ENCODE assay signal across 16 cellular contexts in genomic region chr3:59327324-59327939, GRCh38.
DNase-seq lines count a peak whose midpoint lies in the region; ATAC-seq and TF ChIP-seq lines count a peak whose summit lies in the region.
"Had no signal": no experiment of that assay in that cellular context is flagged by ENCODE, and none has a peak within 500 bp of the region (broad histone marks: within the 10 kb centered on the region; RNA-seq: fewer than 3 reads in every experiment).

No MANE protein-coding gene starts in this region.

- H3K79me2 ChIP-seq in PC-3 (ENCODE audit: low read length): no peaks in the 10 kb centered on the region

- no peaks in the 10 kb centered on the region for H3K36me3 Mint-ChIP-seq in Caco-2 (ENCODE audit: insufficient read depth, unreplicated experiment)
- H3K36me3 Mint-ChIP-seq: naive thymus-derived CD8-positive, alpha-beta T cell had no signal

- H3K27ac Mint-ChIP-seq in Caco-2 (ENCODE audit: unreplicated experiment): no peak overlapping the region
- H3K27ac Mint-ChIP-seq: naive thymus-derived CD8-positive, alpha-beta T cell had no signal

- no peak overlapping the region for H3K4me2 ChIP-seq in PC-3 (ENCODE audit: low read length)
- no peak overlapping the region for H3K4me2 ChIP-seq in neuronal stem cell (ENCODE audit: insufficient read depth, low read length, poor library complexity, severe bottlenecking)

- POLR2A ChIA-PET in PC-3 (lab: Charles Lee; ENCODE audit: unreplicated experiment) (no interaction called here), Caco-2 (lab: Charles Lee) (interaction anchor here (0.6 kb wide), 1 partner anchor 52 kb away, joined by 3 read pairs; no protein-coding TSS in a partner anchor)

- no peak overlapping the region for H3K27ac ChIP-seq in PC-3 (ENCODE audit: low read length)
- H3K27ac ChIP-seq in neuronal stem cell (replicated peaks; ENCODE audit: low read length): peak overlapping the region; percentile 78
- H3K27ac ChIP-seq: gastroesophageal sphincter, HL-60 had no signal

- H2BK120ac ChIP-seq in neuronal stem cell (ENCODE audit: low read depth, low read length): no peak overlapping the region

- no peak overlapping the region for H2BK12ac ChIP-seq in neuronal stem cell (ENCODE audit: low read length)

- TF ChIP-seq CTCF in PC-3 (conservative IDR thresholded peaks at IDR 0.05; ENCODE audit: low read depth, low read length): no peak
- TF ChIP-seq CTCF in epithelial cell of esophagus (IDR thresholded peaks at IDR 0.05; ENCODE audit: insufficient read depth, low read depth, low read length, missing control alignments): no peak
- TF ChIP-seq CTCF in Caco-2 (IDR thresholded peaks at IDR 0.05; ENCODE audit: insufficient read depth in 1 of 2, low read depth in 1 of 2, low read length in 1 of 2, severe bottlenecking in 1 of 2, unreplicated experiment in 1 of 2): no peak

- H3K23ac ChIP-seq in neuronal stem cell (ENCODE audit: low read depth, low read length, poor library complexity): no peak overlapping the region

- intact Hi-C loops in PC-3 (cut with micrococcal nuclease): no loop called here
- intact Hi-C loops in Caco-2 (cut with micrococcal nuclease; ENCODE audit: unreplicated experiment): no loop called here

- no peaks in the 10 kb centered on the region for H3K36me3 ChIP-seq in PC-3 (ENCODE audit: low read depth, low read length)
- no peaks in the 10 kb centered on the region for H3K36me3 ChIP-seq in neuronal stem cell (replicated peaks in 1 of 2; ENCODE audit: control insufficient read depth in 2 of 2, insufficient read depth in 2 of 2, low read length in 2 of 2)
- H3K36me3 ChIP-seq in Caco-2 (ENCODE audit: control insufficient read depth, insufficient read depth, low read length): no peaks in the 10 kb centered on the region
- H3K36me3 ChIP-seq in HAP-1 (replicated peaks): no peaks in the 10 kb centered on the region
- H3K36me3 ChIP-seq: gastroesophageal sphincter had no signal

- BruUV-seq in PC-3 (replicated peaks; lab: Mats Ljungman, UMichigan): no TSS peak
- no TSS peak for BruUV-seq in Caco-2 (replicated peaks; lab: Mats Ljungman, UMichigan)

- H3K14ac ChIP-seq in neuronal stem cell (ENCODE audit: low read length): no peak overlapping the region

- H3K27me3 Mint-ChIP-seq in Caco-2 (ENCODE audit: insufficient read depth, unreplicated experiment): no peaks in the 10 kb centered on the region

- H3K9me3 ChIP-seq in PC-3 (ENCODE audit: low read length) (no peaks in the 10 kb centered on the region), neuronal stem cell (replicated peaks in 1 of 2; ENCODE audit: control insufficient read depth in 2 of 2, insufficient read depth in 1 of 2, low read depth in 1 of 2, low read length in 2 of 2) (no peaks in the 10 kb centered on the region), Caco-2 (no peaks in the 10 kb centered on the region), HAP-1 (no peaks in the 10 kb centered on the region)
- H3K9me3 ChIP-seq: gastroesophageal sphincter had no signal

- H3K4me1 ChIP-seq in PC-3 (ENCODE audit: insufficient read depth, low read length) (no peaks in the 10 kb centered on the region), neuronal stem cell (ENCODE audit: control insufficient read depth in 2 of 2, insufficient read depth in 1 of 2, low read depth in 1 of 2, low read length in 2 of 2) (peaks cover 9 to 11% of the 10 kb centered on the region in 2 donors), Caco-2 (no peaks in the 10 kb centered on the region), HAP-1 (no peaks in the 10 kb centered on the region)
- H3K4me1 ChIP-seq: gastroesophageal sphincter had no signal

- H2AK5ac ChIP-seq in neuronal stem cell (ENCODE audit: low read depth, low read length): no peak overlapping the region

- H3K9ac ChIP-seq in PC-3 (ENCODE audit: low read length) (no peak overlapping the region), neuronal stem cell (ENCODE audit: low read depth, low read length, poor library complexity) (no peak overlapping the region)

- no peak overlapping the region for H4K91ac ChIP-seq in neuronal stem cell (ENCODE audit: low read depth, low read length, poor library complexity)

- in situ Hi-C loops in HAP-1 (cut with MboI; ENCODE audit: low sequenced_read_pairs): no loop called here

- H3K4me3 ChIP-seq in PC-3 (ENCODE audit: low read length): no peak overlapping the region
- H3K4me3 ChIP-seq in epithelial cell of esophagus (ENCODE audit: low read length): no peak overlapping the region
- H3K4me3 ChIP-seq in neuronal stem cell (ENCODE audit: low read length in 2 of 2): no peak overlapping the region
- H3K4me3 ChIP-seq in Caco-2 (ENCODE audit: low read depth, low read length): no peak overlapping the region
- no peak overlapping the region for H3K4me3 ChIP-seq in HAP-1
- H3K4me3 ChIP-seq: gastroesophageal sphincter had no signal

- peaks cover 8% of the 10 kb centered on the region for H3K4me1 Mint-ChIP-seq in Caco-2 (ENCODE audit: low read depth, unreplicated experiment)

- H3K27me3 ChIP-seq in PC-3 (ENCODE audit: low read length): no peaks in the 10 kb centered on the region
- no peaks in the 10 kb centered on the region for H3K27me3 ChIP-seq in neuronal stem cell (ENCODE audit: control insufficient read depth in 3 of 3, insufficient read depth in 3 of 3, low read depth in 1 of 3, low read length in 3 of 3)
- 0 out of 2 replicates have a peak, but pooled peaks cover 1% of the 10 kb centered on the region for H3K27me3 ChIP-seq in Caco-2 (replicated peaks; ENCODE audit: control insufficient read depth, insufficient read depth, low read length)
- H3K27me3 ChIP-seq in HAP-1 (ENCODE audit: low read depth): no peaks in the 10 kb centered on the region
- H3K27me3 ChIP-seq: gastroesophageal sphincter had no signal

- no peaks in the 10 kb centered on the region for H3K9me3 Mint-ChIP-seq in Caco-2 (ENCODE audit: unreplicated experiment)

- no peak overlapping the region for H2BK5ac ChIP-seq in neuronal stem cell (ENCODE audit: low read length)

- no peak for ATAC-seq in PC-3
- ATAC-seq: gastroesophageal sphincter; naive thymus-derived CD8-positive, alpha-beta T cell had no signal

- no peaks in the 10 kb centered on the region for H3K79me1 ChIP-seq in neuronal stem cell (ENCODE audit: low read depth, low read length)

- no peaks in the 10 kb centered on the region for H4K20me1 ChIP-seq in PC-3 (ENCODE audit: low read length)

- DNase-seq in EL (peak; percentile 83), PC-3 (peak; percentile 18), epithelial cell of esophagus (ENCODE audit: low read depth) (peak; percentile 97), neuronal stem cell (ENCODE audit: low spot score) (peak; percentile 61), Caco-2 (no peak), HAP-1 (ENCODE audit: low spot score in 2 of 2) (no peak), DMS 273 treated with DMSO at 0.1 percent for 48 hours (lab: John Stamatoyannopoulos, UW) (no peak)
- no peak for DNase-seq in stimulated activated naive CD4-positive, alpha-beta T cell treated with Interleukin-2 at 50 U/mL for 16 hours (lab: John Stamatoyannopoulos, UW)
- DNase-seq: activated naive CD4-positive, alpha-beta T cell treated with anti-CD3 and anti-CD28 coated beads, Interleukin-2, amount 50 U/mL, for 16 hours; cortex of kidney; left cardiac atrium; MV-4-11; naive thymus-derived CD8-positive, alpha-beta T cell; NCI-H510A had no signal

- H3K4ac ChIP-seq in neuronal stem cell (ENCODE audit: low read length): no peak overlapping the region

- H3K4me3 Mint-ChIP-seq in Caco-2 (ENCODE audit: unreplicated experiment): no peak overlapping the region
- H3K4me3 Mint-ChIP-seq: naive thymus-derived CD8-positive, alpha-beta T cell had no signal

- H3K18ac ChIP-seq in neuronal stem cell (ENCODE audit: low read length): no peak overlapping the region

- no peaks in the 10 kb centered on the region for H3F3A ChIP-seq in PC-3 (ENCODE audit: low read length, unreplicated experiment)

- H2BK15ac ChIP-seq in neuronal stem cell (ENCODE audit: low read length): no peak overlapping the region

- no CpG with 5 or more reads among the region's 6 CpGs for WGBS in neuronal stem cell (ENCODE audit: extremely low coverage in 2 of 2, insufficient read length in 2 of 2, insufficient replicate concordance in 1 of 2), 2 donors

- H3K9me2 ChIP-seq in PC-3 (replicated peaks; ENCODE audit: low read length): no peaks in the 10 kb centered on the region

- H2AFZ ChIP-seq in PC-3 (ENCODE audit: low read length): no peak overlapping the region
- H2AFZ ChIP-seq in neuronal stem cell (ENCODE audit: low read length): no peak overlapping the region

- H4K8ac ChIP-seq in neuronal stem cell (ENCODE audit: low read depth, low read length): no peak overlapping the region

- CTCF ChIA-PET in PC-3 (lab: Charles Lee): no interaction called here
- CTCF ChIA-PET in Caco-2 (lab: Charles Lee): no interaction called here

Comparison
In these comparisons a context has a peak if more than half of its experiments do, and no peak if none do; other contexts are left out.
1. DNase-seq: peak in EL (single experiment), PC-3 (single experiment), epithelial cell of esophagus (single experiment) and neuronal stem cell (single experiment); none in Caco-2 (0 of 2), stimulated activated naive CD4-positive, alpha-beta T cell treated with Interleukin-2 at 50 U/mL for 16 hours (single experiment), HAP-1 (0 of 2) and DMS 273 treated with DMSO at 0.1 percent for 48 hours (single experiment).